Comparison of ENCODE assay signal across 3 cellular contexts in genomic region chr16:1204941-1205340, GRCh38. TPM values are rescaled to one million over a fixed set of nuclear protein-coding genes. Genes with fewer than 3 reads are reported as not detected.
"Had no signal": no experiment of that assay in that cellular context is flagged by ENCODE, and none has a peak within 500 bp of the region (broad histone marks: within the 10 kb centered on the region; RNA-seq: fewer than 3 reads in every experiment).

No MANE protein-coding gene starts in this region.

- ATAC-seq: GM12878 had no signal

- DNase-seq: GDM1, GF-D8 had no signal

- H3K4me3 ChIP-seq: GM12878 had no signal

RNA-seq across cellular contexts. Expression of gene TPSG1, which starts 20.1 kb away (rescaled TPM):
- total RNA-seq: GM12878 had no signal

RNA-seq across cellular contexts. Expression of gene TPSB2, which starts 25.0 kb away (rescaled TPM):
- total RNA-seq: GM12878 had no signal

RNA-seq across cellular contexts. Expression of gene TPSAB1, which starts 35.6 kb away (rescaled TPM):
- total RNA-seq: GM12878 had no signal

RNA-seq across cellular contexts. Expression of gene TPSD1, which starts 50.9 kb away (rescaled TPM):
- total RNA-seq: GM12878 had no signal
